ENCODE assay signal across 8 cellular contexts in the genomic region with DNA sequence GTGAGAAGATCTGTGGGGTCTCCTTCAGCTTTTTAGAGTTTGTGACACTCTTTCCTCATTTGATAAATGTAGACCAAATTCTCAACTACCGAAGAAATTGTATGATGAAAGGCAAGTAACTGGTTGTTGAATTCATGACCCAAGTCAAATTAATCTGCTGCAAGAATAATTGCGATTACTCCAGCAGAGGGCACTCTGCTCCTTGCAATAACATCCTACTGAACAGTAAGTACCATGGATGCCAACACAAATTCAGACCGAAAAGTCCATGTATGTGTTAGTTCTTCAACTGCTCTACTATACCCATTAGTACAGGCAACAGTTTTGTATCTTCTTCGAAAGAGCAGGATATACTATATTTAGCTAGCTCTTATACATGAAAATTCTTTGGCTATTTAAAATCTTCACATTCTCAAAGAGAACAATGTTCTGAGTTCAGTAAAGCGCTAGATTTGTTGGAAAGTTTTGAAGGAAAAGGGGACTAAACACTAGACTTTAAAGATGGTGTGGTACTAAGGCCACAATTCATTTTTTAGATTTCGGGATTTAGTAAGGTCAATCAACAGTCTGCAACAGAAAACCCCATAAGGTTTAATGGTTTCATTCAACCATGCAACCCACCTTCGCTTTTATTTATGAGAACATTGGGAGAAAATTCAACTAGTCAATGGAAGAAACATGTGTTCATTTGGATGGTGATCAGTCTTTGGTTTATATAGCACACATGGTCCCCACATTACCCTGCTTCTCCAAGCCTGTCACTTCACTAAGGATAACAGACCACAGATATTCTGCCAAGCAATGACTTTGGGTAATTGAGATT.
DNase-seq lines count a peak whose midpoint lies in the region; ATAC-seq lines count a peak whose summit lies in the region.

No MANE protein-coding gene starts in this region.

- no peaks in the 10 kb centered on the region for H3K9me2 ChIP-seq in GM23248 (ENCODE audit: insufficient read depth)

- no peak overlapping the region for H3K9ac ChIP-seq in GM23248

- H3K4me1 ChIP-seq in GM23248 (ENCODE audit: insufficient read depth), result peaks cover 9% of the 10 kb centered on the region; the same call in 1 of the 2 replicates

- in situ Hi-C loops in GM23248 (cut with MboI) (loop anchor here (5.0 kb wide), 1 partner anchor 271 kb away; the partner anchor contains the start of gene RNF150), T47D (cut with HindIII; ENCODE audit: low pct_unique_long_range_greater_than_20kb, low sequenced_read_pairs) (no loop called here)

- WGBS in GM23248 (ENCODE audit: low coverage in 1 of 2, low lambda C conversion rate in 2 of 2, missing lambda C conversion rate in 2 of 2), 2 experiments, result 23 to 26% methylated on average over 7 of the region's 7 CpGs

- H3K79me2 ChIP-seq in GM23248 (ENCODE audit: insufficient read depth), result no peaks in the 10 kb centered on the region

- H2AFZ ChIP-seq in GM23248, result no peak overlapping the region

- H3K4me3 ChIP-seq in GM23248 (no peak overlapping the region), MG63 (no peak overlapping the region)

- H3K27me3 ChIP-seq in GM23248 (replicated peaks; ENCODE audit: insufficient read depth) (no peaks in the 10 kb centered on the region), MG63 (no peaks in the 10 kb centered on the region)

- peak; percentile 85 for DNase-seq in EH (ENCODE audit: low read depth)
- DNase-seq in GM23248, result peak; percentile 84
- peak; percentile 40 for DNase-seq in MG63
- peak; percentile 82 for DNase-seq in SK-N-DZ (ENCODE audit: low spot score)
- peak; percentile 22 to 80 for DNase-seq in T47D (ENCODE audit: low read depth in 1 of 2, low spot score in 1 of 2)
- DNase-seq in iPS-NIHi7 (ENCODE audit: extremely low spot score), result peak; percentile 48
- DNase-seq in stimulated activated CD4-positive, alpha-beta T cell treated with anti-CD3 and anti-CD28 coated beads, Interleukin-15, amount 100 ng/mL, for 24 hours, result peak; percentile 58

- no peaks in the 10 kb centered on the region for H3K36me3 ChIP-seq in GM23248 (ENCODE audit: low read depth)
- 0 out of 2 replicates have a peak, but pooled peaks cover 3% of the 10 kb centered on the region for H3K36me3 ChIP-seq in MG63

- no peak overlapping the region for H3K4me2 ChIP-seq in GM23248 (ENCODE audit: unreplicated experiment)

- ATAC-seq in GM18861 (IDR thresholded peaks at IDR 0.05; ENCODE audit: unreplicated experiment), result no peak

- H3K27ac ChIP-seq in GM23248, result no peak overlapping the region

- H3F3A ChIP-seq in GM23248 (ENCODE audit: insufficient read depth), result no peaks in the 10 kb centered on the region

- no peaks in the 10 kb centered on the region for H3K9me3 ChIP-seq in GM23248 (ENCODE audit: low read depth)
- no peaks in the 10 kb centered on the region for H3K9me3 ChIP-seq in MG63

- no peaks in the 10 kb centered on the region for H4K20me1 ChIP-seq in GM23248 (ENCODE audit: insufficient read depth)
